ENCODE assay signal across 18 cellular contexts in the genomic region with DNA sequence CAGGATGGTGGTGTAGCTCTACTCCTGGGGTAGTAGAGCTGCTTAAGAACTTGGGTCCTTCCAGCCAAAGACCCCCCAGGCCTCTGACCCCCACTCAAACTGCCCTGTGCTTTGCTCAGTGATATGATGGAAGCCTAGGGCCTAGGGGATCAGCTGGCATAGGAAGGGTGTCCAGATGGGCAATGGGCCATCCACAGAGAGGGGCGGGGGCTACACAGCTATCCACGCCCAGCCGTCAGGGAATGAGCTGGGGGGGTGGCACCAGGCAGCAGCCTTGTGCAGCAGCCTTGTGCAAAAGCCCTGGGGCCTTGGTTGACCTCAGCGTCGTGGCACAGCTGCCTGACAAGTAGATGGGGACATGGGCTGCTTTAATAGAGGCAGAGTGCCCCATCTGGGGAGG. TPM values are rescaled to one million over a fixed set of nuclear protein-coding genes. Genes with fewer than 3 reads are reported as not detected.
DNase-seq lines count a peak whose midpoint lies in the region; ATAC-seq, FAIRE-seq and TF ChIP-seq lines count a peak whose summit lies in the region.
"Had no signal": no experiment of that assay in that cellular context is flagged by ENCODE, and none has a peak within 500 bp of the region (broad histone marks: within the 10 kb centered on the region; RNA-seq: fewer than 3 reads in every experiment).

No MANE protein-coding gene starts in this region.

- H3K18ac ChIP-seq in mesenchymal stem cell (ENCODE audit: low read depth in 1 of 2, low read length in 2 of 2) = no peak overlapping the region

- ATAC-seq in Right ventricle myocardium inferior = no peak

- H3K4me1 ChIP-seq in mesenchymal stem cell (ENCODE audit: control insufficient read depth, insufficient read depth, low read depth, low read length) (peaks cover 24% of the 10 kb centered on the region), tibial artery (peaks cover 0 to 42% (median 20%) of the 10 kb centered on the region in 4 donors)
- H3K4me1 ChIP-seq: BE2C had no signal

- H2BK12ac ChIP-seq in mesenchymal stem cell (ENCODE audit: low read length in 2 of 2) = no peak overlapping the region

- WGBS in mesenchymal stem cell = 97% methylated on average over 5 of the region's 5 CpGs

- H3K36me3 ChIP-seq in mesenchymal stem cell (ENCODE audit: control insufficient read depth in 1 of 2, insufficient read depth in 2 of 2, low read depth in 1 of 2, low read length in 2 of 2) (no peaks in the 10 kb centered on the region), tibial artery (no peaks in the 10 kb centered on the region)
- H3K36me3 ChIP-seq: BE2C had no signal

- no peak overlapping the region for H3K14ac ChIP-seq in mesenchymal stem cell (ENCODE audit: low read length in 2 of 2)

- intact Hi-C loops in Right ventricle myocardium inferior (cut with DNase I) = loop anchor here (5.0 to 10.0 kb wide), 2 partner anchors 52 to 240 kb away; no protein-coding TSS in a partner anchor
- intact Hi-C loops in cardiac septum (cut with DNase I) = loop anchor here (5.0 kb wide), 1 partner anchor 52 kb away; no protein-coding TSS in a partner anchor
- intact Hi-C loops in tibial artery (cut with DNase I; ENCODE audit: low total_unique reads) = no loop called here

- no peak overlapping the region for H3K4me2 ChIP-seq in mesenchymal stem cell (ENCODE audit: low read length, poor library complexity, severe bottlenecking)

- H2AFZ ChIP-seq in mesenchymal stem cell (ENCODE audit: low read depth, low read length) = no peak overlapping the region

- H3K9me3 ChIP-seq in mesenchymal stem cell (ENCODE audit: control insufficient read depth, low read length) (no peaks in the 10 kb centered on the region), tibial artery (no peaks in the 10 kb centered on the region)
- H3K9me3 ChIP-seq: BE2C, Caco-2 had no signal

- H3K4me3 ChIP-seq in mesenchymal stem cell (ENCODE audit: insufficient read depth in 1 of 2, low read depth in 1 of 2, low read length in 2 of 2) (no peak overlapping the region), tibial artery (no peak overlapping the region)

- H3K23ac ChIP-seq in mesenchymal stem cell (ENCODE audit: low read length in 2 of 2) = no peak overlapping the region

- no peak overlapping the region for H2AK5ac ChIP-seq in mesenchymal stem cell (ENCODE audit: low read length, severe bottlenecking)

- H2BK5ac ChIP-seq in mesenchymal stem cell (ENCODE audit: low read depth, low read length, poor library complexity, severe bottlenecking) = no peak overlapping the region

- DNase-seq in Right ventricle myocardium inferior (ENCODE audit: missing footprints) (peak; percentile 51), cardiac septum (ENCODE audit: low spot score) (no peak), NCI-H69 (lab: John Stamatoyannopoulos, UW) (peak; percentile 53), mesenchymal stem cell (no peak), tibial artery (no peak), GM19239 (ENCODE audit: insufficient read length, low spot score) (no peak), nucleus accumbens (lab: John Stamatoyannopoulos, UW) (no peak)
- DNase-seq: ACHN; BE2C; Caco-2; CD4-positive, CD25-positive, alpha-beta regulatory T cell; DMS79 treated with DMSO at 0.1 percent for 48 hours; GF-D8; H9 had no signal

- no peak overlapping the region for H2BK15ac ChIP-seq in mesenchymal stem cell (ENCODE audit: low read depth, poor library complexity, severe bottlenecking)

- H4K91ac ChIP-seq in mesenchymal stem cell (ENCODE audit: low read length) = no peak overlapping the region

- no peak for TF ChIP-seq CTCF in tibial artery (IDR thresholded peaks at IDR 0.05)

- H3K27me3 ChIP-seq in mesenchymal stem cell (ENCODE audit: control insufficient read depth in 1 of 2, insufficient read depth in 1 of 2, low read length in 2 of 2) (peaks cover 0 to 24% of the 10 kb centered on the region in 2 experiments), tibial artery (no peaks in the 10 kb centered on the region)
- H3K27me3 ChIP-seq: BE2C had no signal

- peak overlapping the region; percentile 13 for H4K8ac ChIP-seq in mesenchymal stem cell (ENCODE audit: low read length)

- H3K9ac ChIP-seq in mesenchymal stem cell (ENCODE audit: low read length) = no peak overlapping the region

- no peak overlapping the region for H3K4ac ChIP-seq in mesenchymal stem cell (ENCODE audit: low read depth in 1 of 2, low read length in 2 of 2)

- H2BK120ac ChIP-seq in mesenchymal stem cell (ENCODE audit: low read depth, low read length) = no peak overlapping the region

- H3K27ac ChIP-seq in mesenchymal stem cell (ENCODE audit: low read length, poor library complexity, severe bottlenecking) (no peak overlapping the region), tibial artery (peak overlapping the region; percentile 34 to 75)

- peaks cover 8% of the 10 kb centered on the region for H3K79me1 ChIP-seq in mesenchymal stem cell (replicated peaks; ENCODE audit: low read length, poor library complexity, severe bottlenecking)

- FAIRE-seq in GM19239 (lab: Jason Lieb, UNC) = no peak
- FAIRE-seq: A204.1, D721Med, H1, HepG2 had no signal

RNA-seq across cellular contexts. Expression of gene DAB2IP, which starts 43.1 kb away (rescaled TPM):
- total RNA-seq in Right ventricle myocardium inferior (53.0 TPM), cardiac septum (60.3 TPM)
- 13.7 TPM for polyA plus RNA-seq in mesenchymal stem cell (2013, experiment 1 of 2)
- 12.0 TPM for polyA plus RNA-seq in mesenchymal stem cell (2013, experiment 2 of 2)
- total RNA-seq: CD4-positive, CD25-positive, alpha-beta regulatory T cell had no signal
- polyA plus RNA-seq: CD4-positive, CD25-positive, alpha-beta regulatory T cell had no signal

Comparison
In these comparisons a context has a peak if more than half of its experiments do, and no peak if none do; other contexts are left out.
1. DNase-seq: peak in Right ventricle myocardium inferior (single experiment) and NCI-H69 (single experiment); none in cardiac septum (single experiment), mesenchymal stem cell (single experiment), tibial artery (0 of 2), GM19239 (single experiment) and nucleus accumbens (0 of 56).